ENCODE assay signal across 8 cellular contexts in the genomic region with DNA sequence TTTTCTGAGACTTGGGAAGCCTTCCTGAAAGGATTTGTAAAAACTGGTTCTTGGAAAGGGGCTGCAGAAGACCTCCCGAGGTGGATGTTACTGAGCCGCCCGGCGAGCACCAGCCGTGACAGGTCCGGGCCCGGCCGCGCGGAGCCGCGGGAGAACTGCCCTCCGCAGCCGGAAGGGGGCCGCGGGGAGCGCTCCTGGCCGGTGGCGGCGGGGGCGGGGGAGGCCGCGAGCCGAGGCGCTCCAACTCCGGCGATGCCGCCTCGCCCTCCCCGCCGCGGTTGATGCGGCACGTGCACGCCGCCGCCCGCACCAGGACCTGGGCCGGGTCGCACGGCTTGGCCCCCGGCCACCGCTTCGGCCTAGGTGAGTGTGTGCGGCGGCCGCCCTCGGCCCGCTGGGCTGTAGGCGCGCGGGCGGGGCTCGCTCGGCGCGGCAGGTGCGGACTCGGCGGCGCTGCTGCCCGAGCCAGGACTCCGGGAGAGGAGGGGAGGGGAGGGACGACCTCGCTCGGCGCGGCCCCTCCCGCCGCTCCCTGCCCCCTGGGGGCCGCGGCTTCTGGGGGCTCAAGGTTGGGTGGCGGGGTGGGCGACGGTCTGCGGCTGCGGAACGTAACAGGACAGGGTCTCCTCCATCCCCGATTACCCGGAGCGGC. TPM values are rescaled to one million over a fixed set of nuclear protein-coding genes. Genes with fewer than 3 reads are reported as not detected.
A peak's percentile ranks its signal among the peaks of the same experiment; 100 is the strongest.
DNase-seq lines count a peak whose midpoint lies in the region; ATAC-seq, FAIRE-seq and TF ChIP-seq lines count a peak whose summit lies in the region.

No MANE protein-coding gene starts in this region.

- no peaks in the 10 kb centered on the region for H3K9me3 Mint-ChIP-seq in mesothelial cell of epicardium

- H3K79me2 ChIP-seq in endothelial cell of umbilical vein (ENCODE audit: control insufficient read depth, insufficient read depth, low read length), result peaks cover 14% of the 10 kb centered on the region

- FAIRE-seq in endothelial cell of umbilical vein (lab: Jason Lieb, UNC), result no peak

- H2AFZ ChIP-seq in endothelial cell of umbilical vein (ENCODE audit: low read depth, low read length), result peak overlapping the region; percentile 17

- peak overlapping the region; percentile 83 for H3K4me2 ChIP-seq in endothelial cell of umbilical vein (ENCODE audit: insufficient read depth, low read length)

- intact Hi-C loops in endothelial cell of umbilical vein (cut with micrococcal nuclease), result loop anchor here (1.0 to 5.0 kb wide), 7 partner anchors 47 to 864 kb away; no protein-coding TSS in a partner anchor

- peak overlapping the region; percentile 84 for H3K9ac ChIP-seq in endothelial cell of umbilical vein (replicated peaks; ENCODE audit: extremely low read depth, insufficient read depth, low read length)

- peak; percentile 48 for ATAC-seq in GM18858 (IDR thresholded peaks at IDR 0.05; ENCODE audit: unreplicated experiment)
- peak; percentile 62 for ATAC-seq in HG03064 (IDR thresholded peaks at IDR 0.05; ENCODE audit: low read depth, unreplicated experiment)

- peaks cover 31% of the 10 kb centered on the region for H3K4me1 Mint-ChIP-seq in mesothelial cell of epicardium

- peak overlapping the region; percentile 53 for H3K27ac ChIP-seq in endothelial cell of umbilical vein (ENCODE audit: insufficient read depth, low read depth, low read length)

- TF ChIP-seq POLR2A in endothelial cell of umbilical vein (IDR thresholded peaks at IDR 0.05; ENCODE audit: low read depth, low read length), result no peak

- H3K4me3 ChIP-seq in endothelial cell of umbilical vein (replicated peaks in 1 of 3; ENCODE audit: insufficient read depth in 1 of 3, low read depth in 1 of 3, low read length in 3 of 3), result peak overlapping the region; percentile 49 to 84 (median 54)

- DNase-seq in AG09319 (ENCODE audit: extremely low read depth, low read depth) (no peak), NCI-H69 (lab: John Stamatoyannopoulos, UW) (peak; percentile 84), endothelial cell of umbilical vein (ENCODE audit: low read depth, low spot score) (peak; percentile 65), mesothelial cell of epicardium (ENCODE audit: low spot score in 2 of 2, unreplicated experiment in 2 of 2) (peak; percentile 63 to 80)
- DNase-seq in activated CD8-positive, alpha-beta memory T cell treated with anti-CD3 and anti-CD28 coated beads, Interleukin-2, amount 50 U/mL, for 4 hours, result peak; percentile 67
- DNase-seq in stimulated activated CD8-positive, alpha-beta memory T cell treated with anti-CD3 and anti-CD28 coated beads, Interleukin-7, amount 100 ng/mL, for 1 hour (ENCODE audit: low read depth in 2 of 2), result peak; percentile 15

- no TSS peak for BruUV-seq in endothelial cell of umbilical vein (replicated peaks; lab: Mats Ljungman, UMichigan)

- peak overlapping the region; percentile 96 for H3K4me3 Mint-ChIP-seq in mesothelial cell of epicardium

- dilution Hi-C loops in endothelial cell of umbilical vein (cut with MboI; ENCODE audit: extremely low pct_ligation_motif_present, low sequenced_read_pairs), result no loop called here

- TF ChIP-seq CTCF in AG09319 (IDR thresholded peaks at IDR 0.05; ENCODE audit: low read depth, low read length), result peak; percentile 35
- TF ChIP-seq CTCF in endothelial cell of umbilical vein (IDR thresholded peaks at IDR 0.05; ENCODE audit: extremely low read depth in 1 of 2, insufficient read depth in 1 of 2, low read depth in 1 of 2, low read length in 2 of 2), result peak; percentile 23 to 47
- TF ChIP-seq CTCF in mesothelial cell of epicardium (IDR thresholded peaks at IDR 0.05; ENCODE audit: unreplicated experiment), result peak; percentile 48

- H3K9me1 ChIP-seq in endothelial cell of umbilical vein (replicated peaks; ENCODE audit: control insufficient read depth, extremely low read depth, insufficient read depth, low read length), result no peaks in the 10 kb centered on the region

- CTCF ChIA-PET in endothelial cell of umbilical vein (lab: Charles Lee), result interaction anchor here (1.0 to 3.8 kb wide), 11 partner anchors 38 to 271 kb away, joined by 3 to 28 read pairs (median 9); no protein-coding TSS in a partner anchor

- peaks cover 8% of the 10 kb centered on the region in 2 experiments for H3K36me3 ChIP-seq in endothelial cell of umbilical vein (ENCODE audit: control insufficient read depth in 2 of 2, extremely low read depth in 1 of 2, insufficient read depth in 2 of 2, low read length in 2 of 2)

- H3K9me3 ChIP-seq in endothelial cell of umbilical vein (replicated peaks; ENCODE audit: control insufficient read depth, insufficient read depth, low read length), result no peaks in the 10 kb centered on the region

- peaks cover 15% of the 10 kb centered on the region for H3K4me1 ChIP-seq in endothelial cell of umbilical vein (ENCODE audit: control insufficient read depth, extremely low read depth, insufficient read depth, low read length)

- POLR2A ChIA-PET in endothelial cell of umbilical vein (lab: Charles Lee), result no interaction called here

- H3K27me3 Mint-ChIP-seq in mesothelial cell of epicardium (ENCODE audit: low read depth), result no peaks in the 10 kb centered on the region

- H3K27ac Mint-ChIP-seq in mesothelial cell of epicardium, result peak overlapping the region; percentile 94

- no peaks in the 10 kb centered on the region for H3K27me3 ChIP-seq in endothelial cell of umbilical vein (ENCODE audit: control insufficient read depth in 2 of 2, insufficient read depth in 2 of 2, low read length in 2 of 2)

- H4K20me1 ChIP-seq in endothelial cell of umbilical vein (replicated peaks; ENCODE audit: control insufficient read depth, extremely low read depth, insufficient read depth, low read length), result no peaks in the 10 kb centered on the region

- H3K36me3 Mint-ChIP-seq in mesothelial cell of epicardium, result peaks cover 14% of the 10 kb centered on the region

TF ChIP-seq in endothelial cell of umbilical vein, 7 proteins besides CTCF, POLR2A, EP300 and RAD21:
- TF ChIP-seq JUN (IDR thresholded peaks at IDR 0.05; ENCODE audit: borderline replicate concordance, insufficient read depth, insufficient read length, low read depth) (no peak), FOS (IDR thresholded peaks at IDR 0.05; ENCODE audit: borderline replicate concordance, insufficient read depth, low read length) (no peak)

RNA-seq across cellular contexts. Expression of a gene that starts 1.7 kb away (rescaled TPM):
- total RNA-seq in endothelial cell of umbilical vein, result 43.7 and 59.6 TPM in 2 replicates
- polyA plus RNA-seq in endothelial cell of umbilical vein, result 12.5 and 14.1 TPM in 2 replicates
- 7.7 and 9.2 TPM in 2 replicates for polyA plus RNA-seq in endothelial cell of umbilical vein (2011; cell fraction: cytosol; rRNA removed)
- 13.9 and 17.0 TPM in 2 replicates for polyA plus RNA-seq in endothelial cell of umbilical vein (2011; cell fraction: nucleus; rRNA removed)
- 5.0 and 5.8 TPM in 2 replicates for polyA plus RNA-seq in endothelial cell of umbilical vein (2012)
- polyA minus RNA-seq in endothelial cell of umbilical vein, result 18.6 and 19.6 TPM in 2 replicates
- polyA minus RNA-seq in endothelial cell of umbilical vein (2011; cell fraction: cytosol; rRNA and poly(A)+ RNA removed), result not detected
- 20.7 and 22.4 TPM in 2 replicates for polyA minus RNA-seq in endothelial cell of umbilical vein (2011; cell fraction: nucleus; rRNA and poly(A)+ RNA removed)
- total RNA-seq in mesothelial cell of epicardium, result 39.1 to 42.0 TPM (median 41.8 TPM) in 3 replicates
